19 cellular contexts compared by ENCODE assay signal in the genomic region with DNA sequence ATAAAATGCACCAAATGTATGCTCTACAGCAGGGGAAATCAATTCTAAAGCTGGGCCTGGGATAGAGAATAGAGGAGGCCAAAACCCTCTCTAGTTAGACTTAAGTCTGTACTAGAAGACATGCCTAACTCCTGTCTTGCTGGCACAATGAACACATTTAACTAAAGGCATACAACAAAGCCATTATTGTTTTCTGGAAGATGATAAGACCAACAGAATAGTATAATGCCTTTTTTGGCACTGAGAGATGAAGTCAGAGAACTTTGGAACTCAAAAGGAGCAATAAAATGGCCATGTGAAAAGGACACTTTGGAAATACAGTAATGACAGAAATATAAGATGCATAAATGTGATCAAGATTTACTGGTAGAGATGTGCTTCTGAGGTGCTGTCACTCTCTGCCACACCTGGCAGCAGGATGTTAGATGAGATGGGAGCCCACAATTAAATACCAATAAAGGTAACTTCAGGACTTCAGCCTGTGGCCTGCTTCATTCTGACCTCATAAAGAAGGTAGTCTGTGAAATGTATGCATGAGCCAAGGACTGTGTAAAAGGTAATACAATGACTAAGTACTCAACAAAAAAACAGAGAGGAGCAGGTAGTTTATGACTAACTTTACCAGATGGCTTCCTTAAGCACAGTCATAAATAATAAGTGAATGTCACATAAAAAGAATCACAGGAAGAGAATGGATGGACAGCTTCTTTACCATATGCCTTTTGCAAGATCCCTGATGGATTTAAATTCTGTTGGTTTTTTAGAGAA.
DNase-seq lines count a peak whose midpoint lies in the region; ATAC-seq and TF ChIP-seq lines count a peak whose summit lies in the region.
"Had no signal": no experiment of that assay in that cellular context is flagged by ENCODE, and none has a peak within 500 bp of the region (broad histone marks: within the 10 kb centered on the region; RNA-seq: fewer than 3 reads in every experiment).

No MANE protein-coding gene starts in this region.

- H3K27me3 ChIP-seq in SJSA1 (replicated peaks) (no peaks in the 10 kb centered on the region), foreskin keratinocyte (no peaks in the 10 kb centered on the region)
- H3K27me3 ChIP-seq: BE2C had no signal

- peaks cover 32% of the 10 kb centered on the region for H3K4me1 ChIP-seq in SJSA1 (replicated peaks)
- H3K4me1 ChIP-seq in foreskin keratinocyte = peaks cover 44% of the 10 kb centered on the region
- H3K4me1 ChIP-seq: BE2C had no signal

- peaks cover 9% of the 10 kb centered on the region for H3K4me1 Mint-ChIP-seq in type B pancreatic cell (ENCODE audit: unreplicated experiment)

- H3K27ac ChIP-seq in SJSA1 (peak overlapping the region; percentile 92), foreskin keratinocyte (peak overlapping the region; percentile 82)

- CTCF ChIA-PET in HEK293T (lab: Yijun Ruan, JAX) = no interaction called here

- H3K9me3 Mint-ChIP-seq in type B pancreatic cell = no peaks in the 10 kb centered on the region
- H3K9me3 Mint-ChIP-seq: activated CD8-positive, alpha-beta T cell treated with anti-CD3 and anti-CD28 coated beads for 36 hours; activated naive CD4-positive, alpha-beta T cell treated with anti-CD3 and anti-CD28 coated beads, Interleukin-2, amount 50 U/mL, for 72 hours; activated T-cell treated with anti-CD3 and anti-CD28 coated beads, Interleukin-2, amount 50 U/mL, for 4 hours had no signal

- DNase-seq in NCI-H748 (lab: John Stamatoyannopoulos, UW; ENCODE audit: unreplicated experiment) (peak; percentile 40), NCI-H748 treated with DMSO at 0.1 percent for 48 hours (lab: John Stamatoyannopoulos, UW) (no peak), SJSA1 (ENCODE audit: low read depth in 1 of 2, low spot score in 2 of 2) (no peak), foreskin keratinocyte (peak; percentile 76 to 91), type B pancreatic cell (ENCODE audit: extremely low spot score, unreplicated experiment) (no peak), cardiac septum (ENCODE audit: low spot score) (no peak), HEK293T (ENCODE audit: extremely low spot score) (no peak)
- DNase-seq: 8988T; activated CD8-positive, alpha-beta T cell treated with anti-CD3 and anti-CD28 coated beads for 36 hours; activated T-cell treated with anti-CD3 and anti-CD28 coated beads, Interleukin-2, amount 50 U/mL, for 4 hours; BE2C; GDM1; left ventricle myocardium superior; SHP77 treated with DMSO at 0.1 percent for 48 hours; stimulated activated CD4-positive, alpha-beta T cell treated with anti-CD3 and anti-CD28 coated beads, Interleukin-4, amount 100 ng/mL, for 24 hours; T-helper 2 cell had no signal

- H3K4me3 Mint-ChIP-seq in type B pancreatic cell = peak overlapping the region; percentile 42
- H3K4me3 Mint-ChIP-seq: activated CD8-positive, alpha-beta T cell treated with anti-CD3 and anti-CD28 coated beads for 36 hours; activated T-cell treated with anti-CD3 and anti-CD28 coated beads, Interleukin-2, amount 50 U/mL, for 4 hours had no signal

- H3K9me3 ChIP-seq in SJSA1 (replicated peaks) = no peaks in the 10 kb centered on the region
- H3K9me3 ChIP-seq: BE2C had no signal

- peak overlapping the region; percentile 97 for H3K27ac Mint-ChIP-seq in type B pancreatic cell
- H3K27ac Mint-ChIP-seq: activated CD8-positive, alpha-beta T cell treated with anti-CD3 and anti-CD28 coated beads for 36 hours; activated naive CD4-positive, alpha-beta T cell treated with anti-CD3 and anti-CD28 coated beads, Interleukin-2, amount 50 U/mL, for 72 hours had no signal

- POLR2A ChIA-PET in HEK293T (lab: Yijun Ruan, JAX) = no interaction called here

- H3K27me3 Mint-ChIP-seq in type B pancreatic cell = no peaks in the 10 kb centered on the region
- H3K27me3 Mint-ChIP-seq: activated CD8-positive, alpha-beta T cell treated with anti-CD3 and anti-CD28 coated beads for 36 hours had no signal

- ATAC-seq in foreskin keratinocyte (peak; percentile 86), HG03108 (IDR thresholded peaks at IDR 0.05; ENCODE audit: unreplicated experiment) (no peak)
- ATAC-seq: activated CD8-positive, alpha-beta T cell treated with anti-CD3 and anti-CD28 coated beads for 36 hours; activated naive CD4-positive, alpha-beta T cell treated with anti-CD3 and anti-CD28 coated beads, Interleukin-2, amount 50 U/mL, for 72 hours; activated T-cell treated with anti-CD3 and anti-CD28 coated beads, Interleukin-2, amount 50 U/mL, for 4 hours; left ventricle myocardium superior; sciatic nerve had no signal

- intact Hi-C loops in cardiac septum (cut with DNase I) = no loop called here

- peaks cover 4% of the 10 kb centered on the region for H3K36me3 Mint-ChIP-seq in type B pancreatic cell
- H3K36me3 Mint-ChIP-seq: activated naive CD4-positive, alpha-beta T cell treated with anti-CD3 and anti-CD28 coated beads, Interleukin-2, amount 50 U/mL, for 72 hours had no signal

- 0 out of 2 replicates have a peak, but pooled peaks cover 2% of the 10 kb centered on the region for H3K36me3 ChIP-seq in SJSA1
- H3K36me3 ChIP-seq: BE2C had no signal

- no peak overlapping the region for H3K4me3 ChIP-seq in SJSA1

- no peak for TF ChIP-seq CTCF in foreskin keratinocyte (conservative IDR thresholded peaks at IDR 0.05)
- TF ChIP-seq CTCF in type B pancreatic cell (conservative IDR thresholded peaks at IDR 0.05) = no peak

TF ChIP-seq in HEK293T, 16 proteins besides CTCF, POLR2A, EP300 and RAD21:
- TF ChIP-seq FOXM1 (IDR thresholded peaks at IDR 0.05; ENCODE audit: borderline replicate concordance) (no peak), ELF4 (IDR thresholded peaks at IDR 0.05) (no peak), FOXA1 (IDR thresholded peaks at IDR 0.05) (no peak), SUZ12 (IDR thresholded peaks at IDR 0.05) (no peak), BHLHE40 (IDR thresholded peaks at IDR 0.05; ENCODE audit: borderline replicate concordance) (no peak), FOXK2 (IDR thresholded peaks at IDR 0.05) (no peak)
- TF ChIP-seq, protein P1, sequence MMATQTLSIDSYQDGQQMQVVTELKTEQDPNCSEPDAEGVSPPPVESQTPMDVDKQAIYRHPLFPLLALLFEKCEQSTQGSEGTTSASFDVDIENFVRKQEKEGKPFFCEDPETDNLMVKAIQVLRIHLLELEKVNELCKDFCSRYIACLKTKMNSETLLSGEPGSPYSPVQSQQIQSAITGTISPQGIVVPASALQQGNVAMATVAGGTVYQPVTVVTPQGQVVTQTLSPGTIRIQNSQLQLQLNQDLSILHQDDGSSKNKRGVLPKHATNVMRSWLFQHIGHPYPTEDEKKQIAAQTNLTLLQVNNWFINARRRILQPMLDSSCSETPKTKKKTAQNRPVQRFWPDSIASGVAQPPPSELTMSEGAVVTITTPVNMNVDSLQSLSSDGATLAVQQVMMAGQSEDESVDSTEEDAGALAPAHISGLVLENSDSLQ (IDR thresholded peaks at IDR 0.05) = no peak

Comparison
In these comparisons a context has a peak if more than half of its experiments do, and no peak if none do; other contexts are left out.
1. DNase-seq: peak in NCI-H748 (single experiment) and foreskin keratinocyte (2 of 2); none in NCI-H748 treated with DMSO at 0.1 percent for 48 hours (single experiment), SJSA1 (0 of 2), type B pancreatic cell (single experiment), cardiac septum (single experiment) and HEK293T (single experiment).